Comparison of ENCODE assay signal across 16 cellular contexts in genomic region chr7:90966346-90966745, GRCh38.
DNase-seq lines count a peak whose midpoint lies in the region; ATAC-seq and TF ChIP-seq lines count a peak whose summit lies in the region.
"Had no signal": no experiment of that assay in that cellular context is flagged by ENCODE, and none has a peak within 500 bp of the region (broad histone marks: within the 10 kb centered on the region; RNA-seq: fewer than 3 reads in every experiment).

No MANE protein-coding gene starts in this region.

- no peaks in the 10 kb centered on the region for H3K79me1 ChIP-seq in mesendoderm (ENCODE audit: low read length)

- DNase-seq in DMS53 (lab: John Stamatoyannopoulos, UW), result peak; percentile 9
- no peak for DNase-seq in DMS53 treated with DMSO at 0.1 percent for 48 hours (lab: John Stamatoyannopoulos, UW; ENCODE audit: unreplicated experiment)
- DNase-seq in OCI-LY7 (ENCODE audit: low spot score), result peak; percentile 5
- DNase-seq in mesendoderm, result peak; percentile 62
- no peak for DNase-seq in stimulated activated naive B cell treated with anti-CD40 and anti-IgM and Interleukin-4, amounts not matched to agents 10 μg/mL and 1 μg/mL and 100 μg/mL, for 72 hours
- DNase-seq in BE2C, result no peak
- no peak for DNase-seq in left lobe of liver (ENCODE audit: low spot score)
- no peak for DNase-seq in DMS114 treated with DMSO at 0.1 percent for 48 hours (lab: John Stamatoyannopoulos, UW; ENCODE audit: unreplicated experiment)
- DNase-seq: CD4-positive, alpha-beta memory T cell; KG1; MV-4-11; NCI-H1930; PC-9; SIG-M5 had no signal

- peaks cover 22 to 23% of the 10 kb centered on the region in 2 donors for H3K4me1 Mint-ChIP-seq in stimulated activated naive B cell treated with anti-CD40 and anti-IgM and Interleukin-4, amounts not matched to agents 10 μg/mL and 1 μg/mL and 100 μg/mL, for 72 hours
- H3K4me1 Mint-ChIP-seq: CD4-positive, alpha-beta memory T cell had no signal

- peak; percentile 43 to 57 for ATAC-seq in stimulated activated naive B cell treated with anti-CD40 and anti-IgM and Interleukin-4, amounts not matched to agents 10 μg/mL and 1 μg/mL and 100 μg/mL, for 72 hours (replicated peaks)
- ATAC-seq in left lobe of liver, result no peak

- H3K4me1 ChIP-seq in OCI-LY7 (ENCODE audit: insufficient read depth, low read length, poor library complexity, severe bottlenecking) (no peaks in the 10 kb centered on the region), mesendoderm (ENCODE audit: control insufficient read depth, low read depth, low read length) (no peaks in the 10 kb centered on the region), BE2C (no peaks in the 10 kb centered on the region)

- no peak overlapping the region for H3K56ac ChIP-seq in mesendoderm (ENCODE audit: low read length)

- H3K4me2 ChIP-seq in OCI-LY7 (ENCODE audit: low read length) (no peak overlapping the region), mesendoderm (ENCODE audit: low read length) (no peak overlapping the region)
- H3K4me2 ChIP-seq: PC-9 had no signal

- H2BK5ac ChIP-seq in mesendoderm (ENCODE audit: low read length), result no peak overlapping the region

- no peak overlapping the region for H2AFZ ChIP-seq in OCI-LY7 (ENCODE audit: low read length)
- H2AFZ ChIP-seq: PC-9 had no signal

- intact Hi-C loops in OCI-LY7 (cut with micrococcal nuclease; ENCODE audit: unreplicated experiment), result no loop called here

- CTCF ChIA-PET in OCI-LY7 (lab: Charles Lee; ENCODE audit: unreplicated experiment), result no interaction called here

- H3K9me3 ChIP-seq in OCI-LY7 (ENCODE audit: low read length) (no peaks in the 10 kb centered on the region), BE2C (no peaks in the 10 kb centered on the region)

- no peak overlapping the region for H3K4me3 Mint-ChIP-seq in stimulated activated naive B cell treated with anti-CD40 and anti-IgM and Interleukin-4, amounts not matched to agents 10 μg/mL and 1 μg/mL and 100 μg/mL, for 72 hours
- H3K4me3 Mint-ChIP-seq: CD4-positive, alpha-beta memory T cell had no signal

- H3K36me3 Mint-ChIP-seq in stimulated activated naive B cell treated with anti-CD40 and anti-IgM and Interleukin-4, amounts not matched to agents 10 μg/mL and 1 μg/mL and 100 μg/mL, for 72 hours, result peaks cover 26 to 40% of the 10 kb centered on the region in 2 donors
- H3K36me3 Mint-ChIP-seq: CD4-positive, alpha-beta memory T cell had no signal

- no peak overlapping the region for H2AK5ac ChIP-seq in mesendoderm (ENCODE audit: low read length)

- no peaks in the 10 kb centered on the region for H4K20me1 ChIP-seq in OCI-LY7 (ENCODE audit: insufficient read depth, low read length)

- H3K36me3 ChIP-seq in OCI-LY7 (ENCODE audit: insufficient read depth, low read length) (peaks cover 14% of the 10 kb centered on the region; the same call in 1 of the 2 replicates), mesendoderm (ENCODE audit: control insufficient read depth, insufficient read depth, low read length) (no peaks in the 10 kb centered on the region), BE2C (no peaks in the 10 kb centered on the region)

- H4K8ac ChIP-seq in mesendoderm (ENCODE audit: low read depth, low read length), result no peak overlapping the region

- H3K9me3 Mint-ChIP-seq in stimulated activated naive B cell treated with anti-CD40 and anti-IgM and Interleukin-4, amounts not matched to agents 10 μg/mL and 1 μg/mL and 100 μg/mL, for 72 hours, result peaks cover 3% of the 10 kb centered on the region in 2 donors

- H3K9ac ChIP-seq in mesendoderm (ENCODE audit: low read length), result no peak overlapping the region

- H3K23ac ChIP-seq in mesendoderm (ENCODE audit: low read length), result no peak overlapping the region

- BruUV-seq in OCI-LY7 (replicated peaks; lab: Mats Ljungman, UMichigan), result no TSS peak

- no peaks in the 10 kb centered on the region for H3K9me2 ChIP-seq in OCI-LY7 (ENCODE audit: insufficient read depth, low read length)

- TF ChIP-seq CTCF in OCI-LY7 (conservative IDR thresholded peaks at IDR 0.05; ENCODE audit: low read length) (no peak), BE2C (IDR thresholded peaks at IDR 0.05; ENCODE audit: low read depth, low read length) (no peak)

- no peak overlapping the region for H3K27ac Mint-ChIP-seq in stimulated activated naive B cell treated with anti-CD40 and anti-IgM and Interleukin-4, amounts not matched to agents 10 μg/mL and 1 μg/mL and 100 μg/mL, for 72 hours
- H3K27ac Mint-ChIP-seq: CD4-positive, alpha-beta memory T cell had no signal

- H3K27me3 Mint-ChIP-seq in stimulated activated naive B cell treated with anti-CD40 and anti-IgM and Interleukin-4, amounts not matched to agents 10 μg/mL and 1 μg/mL and 100 μg/mL, for 72 hours, result no peaks in the 10 kb centered on the region
- H3K27me3 Mint-ChIP-seq: CD4-positive, alpha-beta memory T cell had no signal

- no peak overlapping the region for H4K5ac ChIP-seq in mesendoderm (ENCODE audit: low read length)

- WGBS in mesendoderm (ENCODE audit: extremely low coverage, insufficient coverage, low lambda C conversion rate), result no CpG with 5 or more reads among the region's 1 CpG

- H3K27ac ChIP-seq in OCI-LY7 (ENCODE audit: low read depth, low read length, poor library complexity, severe bottlenecking) (no peak overlapping the region), mesendoderm (ENCODE audit: low read depth, low read length) (no peak overlapping the region)
- H3K27ac ChIP-seq: 22Rv1, PC-9, RWPE1 had no signal

- POLR2A ChIA-PET in OCI-LY7 (lab: Charles Lee), result interaction anchor here (0.6 to 1.7 kb wide), 6 partner anchors 10 to 125 kb away, joined by 3 to 5 read pairs (median 3); no protein-coding TSS in a partner anchor

- H3K4ac ChIP-seq in mesendoderm (ENCODE audit: low read depth, low read length), result no peak overlapping the region

- no peak overlapping the region for H3K18ac ChIP-seq in mesendoderm (ENCODE audit: low read length)

- H3K4me3 ChIP-seq in OCI-LY7 (ENCODE audit: low read depth, low read length, poor library complexity, severe bottlenecking), result no peak overlapping the region
- no peak overlapping the region for H3K4me3 ChIP-seq in mesendoderm (ENCODE audit: low read length)
- H3K4me3 ChIP-seq in BE2C (ENCODE audit: low read depth, low read length), result no peak overlapping the region
- H3K4me3 ChIP-seq: PC-9 had no signal

- H3K27me3 ChIP-seq in mesendoderm (ENCODE audit: insufficient read depth, low read length, poor library complexity) (no peaks in the 10 kb centered on the region), BE2C (no peaks in the 10 kb centered on the region)

- no peak overlapping the region for H2BK15ac ChIP-seq in mesendoderm (replicated peaks; ENCODE audit: low read depth)

- H3K79me2 ChIP-seq in OCI-LY7 (ENCODE audit: insufficient read depth, low read depth, low read length) (no peaks in the 10 kb centered on the region), mesendoderm (ENCODE audit: control insufficient read depth, insufficient read depth, low read length) (no peaks in the 10 kb centered on the region)

- H2BK120ac ChIP-seq in mesendoderm (ENCODE audit: low read depth, low read length), result no peak overlapping the region

Comparison
In these comparisons a context has a peak if more than half of its experiments do, and no peak if none do; other contexts are left out.
1. DNase-seq: peak in DMS53 (single experiment), OCI-LY7 (single experiment) and mesendoderm (single experiment); none in DMS53 treated with DMSO at 0.1 percent for 48 hours (single experiment), stimulated activated naive B cell treated with anti-CD40 and anti-IgM and Interleukin-4, amounts not matched to agents 10 μg/mL and 1 μg/mL and 100 μg/mL, for 72 hours (single experiment), BE2C (single experiment), left lobe of liver (single experiment) and DMS114 treated with DMSO at 0.1 percent for 48 hours (single experiment).